8 cellular contexts compared by ENCODE assay signal in genomic region chr1:228101614-228101993, GRCh38. TPM values are rescaled to one million over a fixed set of nuclear protein-coding genes. Genes with fewer than 3 reads are reported as not detected.
DNase-seq lines count a peak whose midpoint lies in the region; ATAC-seq and TF ChIP-seq lines count a peak whose summit lies in the region.

No MANE protein-coding gene starts in this region.

- H3K9me3 Mint-ChIP-seq in Caco-2 (ENCODE audit: unreplicated experiment): no peaks in the 10 kb centered on the region
- no peaks in the 10 kb centered on the region for H3K9me3 Mint-ChIP-seq in dendritic cell treated with granulocyte-macrophage colony-stimulating factor and Interleukin-4, amounts not matched to agents 40 ng/mL and 50 ng/mL, for 4 days
- no peaks in the 10 kb centered on the region for H3K9me3 Mint-ChIP-seq in osteocyte (ENCODE audit: unreplicated experiment)

- peak overlapping the region; percentile 91 for H3K4me2 ChIP-seq in Karpas-422 (ENCODE audit: low read depth, low read length, poor library complexity, severe bottlenecking)

- peaks cover 23% of the 10 kb centered on the region for H3K4me1 ChIP-seq in Caco-2
- H3K4me1 ChIP-seq in Karpas-422 (ENCODE audit: low read length): peaks cover 28% of the 10 kb centered on the region

- H3K36me3 ChIP-seq in Caco-2 (ENCODE audit: control insufficient read depth, insufficient read depth, low read length) (peaks cover 4% of the 10 kb centered on the region), Karpas-422 (ENCODE audit: insufficient read depth, low read length) (peaks cover 10% of the 10 kb centered on the region)

- peaks cover 37% of the 10 kb centered on the region for H4K20me1 ChIP-seq in Karpas-422 (ENCODE audit: insufficient read depth, low read depth, low read length)

- H3K79me2 ChIP-seq in Karpas-422 (ENCODE audit: low read length): peaks cover 39% of the 10 kb centered on the region

- DNase-seq in Caco-2 (peak in 1 of 2 experiments; percentile 39), Karpas-422 (peak; percentile 48), osteocyte (ENCODE audit: extremely low spot score, unreplicated experiment) (no peak), CD1c-positive myeloid dendritic cell (ENCODE audit: extremely low spot score) (no peak), dedifferentiated amniotic fluid mesenchymal stem cell (ENCODE audit: extremely low spot score) (no peak), DMS153 (lab: John Stamatoyannopoulos, UW) (no peak)

- no peak for ATAC-seq in GM19328 (IDR thresholded peaks at IDR 0.05; ENCODE audit: unreplicated experiment)

- H3K4me3 ChIP-seq in Caco-2 (ENCODE audit: low read depth, low read length) (peak overlapping the region; percentile 98), Karpas-422 (ENCODE audit: low read length) (peak overlapping the region; percentile 74)

- H3K27me3 ChIP-seq in Caco-2 (replicated peaks; ENCODE audit: control insufficient read depth, insufficient read depth, low read length) (no peaks in the 10 kb centered on the region), Karpas-422 (ENCODE audit: low read length) (no peaks in the 10 kb centered on the region)

- H3K4me3 Mint-ChIP-seq in Caco-2 (ENCODE audit: unreplicated experiment): peak overlapping the region; percentile 93
- peak overlapping the region; percentile 96 for H3K4me3 Mint-ChIP-seq in dendritic cell treated with granulocyte-macrophage colony-stimulating factor and Interleukin-4, amounts not matched to agents 40 ng/mL and 50 ng/mL, for 4 days
- H3K4me3 Mint-ChIP-seq in osteocyte (ENCODE audit: unreplicated experiment): peak overlapping the region; percentile 65

- H3K27ac Mint-ChIP-seq in Caco-2 (ENCODE audit: unreplicated experiment) (peak overlapping the region; percentile 97), osteocyte (ENCODE audit: unreplicated experiment) (peak overlapping the region; percentile 41)
- H3K27ac Mint-ChIP-seq in dendritic cell treated with granulocyte-macrophage colony-stimulating factor and Interleukin-4, amounts not matched to agents 40 ng/mL and 50 ng/mL, for 4 days: peak overlapping the region; percentile 89

- H3K36me3 Mint-ChIP-seq in Caco-2 (ENCODE audit: insufficient read depth, unreplicated experiment): peaks cover 74% of the 10 kb centered on the region
- H3K36me3 Mint-ChIP-seq in dendritic cell treated with granulocyte-macrophage colony-stimulating factor and Interleukin-4, amounts not matched to agents 40 ng/mL and 50 ng/mL, for 4 days (ENCODE audit: low read depth): peaks cover 68% of the 10 kb centered on the region
- H3K36me3 Mint-ChIP-seq in osteocyte (ENCODE audit: unreplicated experiment): peaks cover 22% of the 10 kb centered on the region

- H3K9ac ChIP-seq in Karpas-422 (ENCODE audit: low read length): peak overlapping the region; percentile 93

- CTCF ChIA-PET in Caco-2 (lab: Charles Lee): interaction anchor here (0.5 to 1.4 kb wide), 5 partner anchors 18 to 102 kb away, joined by 3 to 5 read pairs (median 3); no protein-coding TSS in a partner anchor

- no peaks in the 10 kb centered on the region for H3K9me3 ChIP-seq in Caco-2
- no peaks in the 10 kb centered on the region for H3K9me3 ChIP-seq in Karpas-422 (ENCODE audit: low read length)

- POLR2A ChIA-PET in Caco-2 (lab: Charles Lee): no interaction called here

- no peaks in the 10 kb centered on the region for H3K27me3 Mint-ChIP-seq in Caco-2 (ENCODE audit: insufficient read depth, unreplicated experiment)
- no peaks in the 10 kb centered on the region for H3K27me3 Mint-ChIP-seq in dendritic cell treated with granulocyte-macrophage colony-stimulating factor and Interleukin-4, amounts not matched to agents 40 ng/mL and 50 ng/mL, for 4 days
- no peaks in the 10 kb centered on the region for H3K27me3 Mint-ChIP-seq in osteocyte (ENCODE audit: unreplicated experiment)

- H3K27ac ChIP-seq in Karpas-422 (ENCODE audit: low read length): peak overlapping the region; percentile 37; the same call in 1 of the 2 replicates

- TF ChIP-seq CTCF in Caco-2 (IDR thresholded peaks at IDR 0.05; ENCODE audit: insufficient read depth in 1 of 2, low read depth in 1 of 2, low read length in 1 of 2, severe bottlenecking in 1 of 2, unreplicated experiment in 1 of 2) (no peak), osteocyte (IDR thresholded peaks at IDR 0.05) (no peak)

- H2AFZ ChIP-seq in Karpas-422 (ENCODE audit: low read length): no peak overlapping the region

- intact Hi-C loops in Caco-2 (cut with micrococcal nuclease; ENCODE audit: unreplicated experiment): loop anchor here (2.0 to 10.0 kb wide), 2 partner anchors 17 to 617 kb away; no protein-coding TSS in a partner anchor
- intact Hi-C loops in dendritic cell treated with granulocyte-macrophage colony-stimulating factor and Interleukin-4, amounts not matched to agents 40 ng/mL and 50 ng/mL, for 4 days (cut with micrococcal nuclease): loop anchor here (10.0 kb wide), 2 partner anchors 303 to 383 kb away; partner anchors contain the start of genes RNF187 and TRIM11

- no TSS peak for BruUV-seq in Caco-2 (replicated peaks; lab: Mats Ljungman, UMichigan)

- H3K4me1 Mint-ChIP-seq in Caco-2 (ENCODE audit: low read depth, unreplicated experiment) (peaks cover 14% of the 10 kb centered on the region), osteocyte (ENCODE audit: unreplicated experiment) (peaks cover 18% of the 10 kb centered on the region)
- H3K4me1 Mint-ChIP-seq in dendritic cell treated with granulocyte-macrophage colony-stimulating factor and Interleukin-4, amounts not matched to agents 40 ng/mL and 50 ng/mL, for 4 days (ENCODE audit: low read depth): peaks cover 81% of the 10 kb centered on the region

- H3K9me2 ChIP-seq in Karpas-422 (replicated peaks; ENCODE audit: insufficient read depth, low read length): no peaks in the 10 kb centered on the region

RNA-seq across cellular contexts. Expression of gene C1orf35, which starts 1.5 kb away (rescaled TPM):
- total RNA-seq in Caco-2 (2022): 34.2 and 34.5 TPM in 2 replicates
- 10.4 and 24.7 TPM in 2 replicates for total RNA-seq in Karpas-422 (2014; rRNA removed; shearing (Covaris generic); ENCODE audit: low replicate concordance)
- total RNA-seq in osteocyte: 13.0 and 13.6 TPM in 2 replicates

RNA-seq across cellular contexts. Expression of gene MRPL55, which starts 7.5 kb away (rescaled TPM):
- 63.7 and 69.9 TPM in 2 replicates for total RNA-seq in Caco-2 (2022)
- total RNA-seq in Karpas-422 (2014; rRNA removed; shearing (Covaris generic); ENCODE audit: low replicate concordance): 76.6 and 79.2 TPM in 2 replicates
- 46.1 and 47.4 TPM in 2 replicates for total RNA-seq in osteocyte

RNA-seq across cellular contexts. Expression of gene ARF1, which starts 19.1 kb away (rescaled TPM):
- total RNA-seq in Caco-2 (2022) (374 and 378 TPM in 2 replicates), osteocyte (305 and 306 TPM in 2 replicates)
- 107 and 139 TPM in 2 replicates for total RNA-seq in Karpas-422 (2014; rRNA removed; shearing (Covaris generic); ENCODE audit: low replicate concordance)

RNA-seq across cellular contexts. Expression of gene GUK1, which starts 38.5 kb away (rescaled TPM):
- total RNA-seq in Caco-2 (2022) (73.6 and 74.4 TPM in 2 replicates), osteocyte (150 and 166 TPM in 2 replicates)
- 74.4 and 203 TPM in 2 replicates for total RNA-seq in Karpas-422 (2014; rRNA removed; shearing (Covaris generic); ENCODE audit: low replicate concordance)

RNA-seq across cellular contexts. Expression of gene GJC2, which starts 48.1 kb away (rescaled TPM):
- total RNA-seq in Caco-2 (2022) (1.1 and 1.5 TPM in 2 replicates), osteocyte (1.6 TPM in 2 replicates)
- total RNA-seq in Karpas-422 (2014; rRNA removed; shearing (Covaris generic); ENCODE audit: low replicate concordance): 0.69 TPM in 1 of 2 replicates, not detected in the other

Comparison
In these comparisons a context has a peak if more than half of its experiments do, and no peak if none do; other contexts are left out.
1. H3K27ac Mint-ChIP-seq: peak in every context shown above with its lines; median percentile 97 in Caco-2; 89 in dendritic cell treated with granulocyte-macrophage colony-stimulating factor and Interleukin-4, amounts not matched to agents 40 ng/mL and 50 ng/mL, for 4 days; 41 in osteocyte.